1 cellular context compared by ENCODE assay signal in the genomic region with DNA sequence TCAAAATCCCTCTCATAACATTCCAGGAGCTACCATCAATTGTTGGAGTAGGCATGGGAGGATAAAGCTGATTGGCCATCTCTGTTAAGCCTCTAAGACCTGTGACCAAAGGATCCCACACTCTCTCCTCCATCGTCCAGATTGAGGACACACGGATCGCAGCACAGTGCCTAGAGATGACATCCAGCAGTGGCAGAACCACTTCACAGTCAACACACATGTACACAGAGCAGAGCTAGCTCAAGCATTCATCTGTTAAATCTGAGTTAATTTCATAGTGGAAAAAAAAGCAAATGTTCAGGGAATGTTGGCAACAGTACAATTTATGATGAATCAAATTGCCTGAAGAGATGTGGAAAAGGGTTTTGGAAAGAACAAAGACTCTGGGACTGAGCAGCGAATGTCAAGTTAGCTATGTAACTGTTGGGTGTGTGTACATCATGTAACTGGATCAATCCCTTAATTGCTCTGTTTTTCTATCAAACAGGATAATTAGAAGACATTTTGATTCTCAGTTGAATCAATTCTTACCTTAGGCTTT.
TF ChIP-seq lines count a peak whose summit lies in the region.

No MANE protein-coding gene starts in this region.

TF ChIP-seq in SK-N-SH treated with all-trans-retinoic acid at 6 μM for 48 hours, 23 proteins besides CTCF, POLR2A, EP300 and RAD21 (continued from another document):
- TF ChIP-seq, protein P1, sequence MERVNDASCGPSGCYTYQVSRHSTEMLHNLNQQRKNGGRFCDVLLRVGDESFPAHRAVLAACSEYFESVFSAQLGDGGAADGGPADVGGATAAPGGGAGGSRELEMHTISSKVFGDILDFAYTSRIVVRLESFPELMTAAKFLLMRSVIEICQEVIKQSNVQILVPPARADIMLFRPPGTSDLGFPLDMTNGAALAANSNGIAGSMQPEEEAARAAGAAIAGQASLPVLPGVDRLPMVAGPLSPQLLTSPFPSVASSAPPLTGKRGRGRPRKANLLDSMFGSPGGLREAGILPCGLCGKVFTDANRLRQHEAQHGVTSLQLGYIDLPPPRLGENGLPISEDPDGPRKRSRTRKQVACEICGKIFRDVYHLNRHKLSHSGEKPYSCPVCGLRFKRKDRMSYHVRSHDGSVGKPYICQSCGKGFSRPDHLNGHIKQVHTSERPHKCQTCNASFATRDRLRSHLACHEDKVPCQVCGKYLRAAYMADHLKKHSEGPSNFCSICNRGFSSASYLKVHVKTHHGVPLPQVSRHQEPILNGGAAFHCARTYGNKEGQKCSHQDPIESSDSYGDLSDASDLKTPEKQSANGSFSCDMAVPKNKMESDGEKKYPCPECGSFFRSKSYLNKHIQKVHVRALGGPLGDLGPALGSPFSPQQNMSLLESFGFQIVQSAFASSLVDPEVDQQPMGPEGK (CRISPR knock-in tag; IDR thresholded peaks at IDR 0.05; ENCODE audit: borderline replicate concordance), result no peak
- TF ChIP-seq ZNF565 (CRISPR knock-in tag; conservative IDR thresholded peaks at IDR 0.05; ENCODE audit: low read depth), result no peak
- TF ChIP-seq ESRRG (CRISPR knock-in tag; IDR thresholded peaks at IDR 0.05), result no peak
TF ChIP-seq in SK-N-SH treated with all-trans-retinoic acid at 6 μM for 48 hours: peak in this region for 0.
